In genomic region chr3:10349801-10350200, GRCh38 we compare ENCODE assay signal across 1 cellular context.
TF ChIP-seq lines count a peak whose summit lies in the region.

No MANE protein-coding gene starts in this region.

TF ChIP-seq in H1, 55 proteins besides CTCF, POLR2A, EP300 and RAD21:
- no peak for TF ChIP-seq POLR2AphosphoS5 (IDR thresholded peaks at IDR 0.05; ENCODE audit: low read depth, low read length)
- TF ChIP-seq TEAD4 (IDR thresholded peaks at IDR 0.05; ENCODE audit: low read depth, low read length): no peak
- no peak for TF ChIP-seq KDM1A (IDR thresholded peaks at IDR 0.05; ENCODE audit: borderline replicate concordance, low read length)
- TF ChIP-seq SRF (IDR thresholded peaks at IDR 0.05; ENCODE audit: low read depth, low read length): no peak
- TF ChIP-seq CEBPB (IDR thresholded peaks at IDR 0.05; ENCODE audit: low read depth, low read length): no peak
- no peak for TF ChIP-seq BCL11A (IDR thresholded peaks at IDR 0.05; ENCODE audit: low read depth in 2 of 2, low read length in 2 of 2)
- no peak for TF ChIP-seq JUND (IDR thresholded peaks at IDR 0.05; ENCODE audit: low read length)
- TF ChIP-seq TAF1 (IDR thresholded peaks at IDR 0.05; ENCODE audit: low read depth, low read length): no peak
- no peak for TF ChIP-seq MAX (IDR thresholded peaks at IDR 0.05)
- no peak for TF ChIP-seq CHD7 (IDR thresholded peaks at IDR 0.05; ENCODE audit: insufficient replicate concordance, low read length)
- no peak for TF ChIP-seq SP4 (IDR thresholded peaks at IDR 0.05; ENCODE audit: low read length)
- TF ChIP-seq TCF12 (IDR thresholded peaks at IDR 0.05; ENCODE audit: low read depth, low read length): no peak
